Comparison of ENCODE assay signal across 39 cellular contexts in the genomic region with DNA sequence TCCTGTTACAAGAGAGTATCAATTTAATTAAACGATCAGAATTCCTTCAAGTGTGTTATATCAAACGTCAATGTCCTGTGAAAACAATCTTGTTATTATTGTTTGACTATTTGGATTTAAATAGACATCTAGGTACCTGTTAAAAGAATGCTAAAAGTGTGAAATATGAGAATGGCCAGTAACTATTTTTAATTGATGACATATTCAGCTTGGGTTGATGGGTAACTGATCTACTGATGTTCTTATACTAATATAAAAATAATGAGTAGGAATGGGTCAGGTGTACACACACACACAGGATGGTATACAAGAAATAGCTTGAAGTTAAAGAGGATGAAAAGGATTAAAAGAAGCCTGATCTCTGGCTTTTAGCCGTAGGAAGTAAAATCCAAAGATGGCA.
"Had no signal": no experiment of that assay in that cellular context is flagged by ENCODE, and none has a peak within 500 bp of the region (broad histone marks: within the 10 kb centered on the region; RNA-seq: fewer than 3 reads in every experiment).

No MANE protein-coding gene starts in this region.

- H3K9me3 Mint-ChIP-seq: central memory CD8-positive, alpha-beta T cell had no signal

- FAIRE-seq: bronchial epithelial cell had no signal

- H3K9me3 ChIP-seq: adrenal gland, ascending aorta, body of pancreas, breast epithelium had no signal

- H3K36me3 ChIP-seq: adrenal gland, ascending aorta, brain microvascular endothelial cell, breast epithelium, cardiac muscle cell had no signal

- ATAC-seq: activated naive CD4-positive, alpha-beta T cell treated with anti-CD3 and anti-CD28 coated beads, Interleukin-2, amount 50 U/mL, for 72 hours; activated naive CD8-positive, alpha-beta T cell treated with anti-CD3 and anti-CD28 coated beads, Interleukin-2, amount 50 U/mL, for 24 hours; activated T-cell treated with anti-CD3 and anti-CD28 coated beads, Interleukin-2, amount 50 U/mL, for 4 hours; activated T-cell treated with anti-CD3 and anti-CD28 coated beads, Interleukin-2, amount 50 U/mL, for 72 hours; activated T-helper 17 cell treated with anti-CD3 and anti-CD28 coated beads, Interleukin-2, amount 50 U/mL, for 72 hours; body of pancreas had no signal

- DNase-seq: activated effector memory CD4-positive, alpha-beta T cell treated with anti-CD3 and anti-CD28 coated beads, Interleukin-2, amount 50 U/mL, for 16 hours; activated effector memory CD4-positive, alpha-beta T cell treated with Interleukin-2 at 50 U/mL for 16 hours; activated gamma-delta T cell; activated gamma-delta T cell treated with Interleukin-2 at 50 U/mL for 16 hours; activated naive CD4-positive, alpha-beta T cell; activated naive CD4-positive, alpha-beta T cell treated with anti-CD3 and anti-CD28 coated beads for 36 hours; activated naive CD4-positive, alpha-beta T cell treated with anti-CD3 and anti-CD28 coated beads, Interleukin-2, amount 10 ng/mL, durations not matched to agents 7 days and 5 days; activated naive CD4-positive, alpha-beta T cell treated with anti-CD3 and anti-CD28 coated beads, Interleukin-2, amount 50 U/mL, for 16 hours; activated naive CD4-positive, alpha-beta T cell treated with Interleukin-2 at 50 U/mL for 16 hours; activated naive CD8-positive, alpha-beta T cell treated with anti-CD3 and anti-CD28 coated beads for 36 hours; activated naive CD8-positive, alpha-beta T cell treated with anti-CD3 and anti-CD28 coated beads, Interleukin-2, amount 10 ng/mL, durations not matched to agents 7 days and 5 days; activated naive CD8-positive, alpha-beta T cell treated with anti-CD3 and anti-CD28 coated beads, Interleukin-2, amount 50 U/mL, for 24 hours; activated T-cell treated with anti-CD3 and anti-CD28 coated beads, Interleukin-2, amount 50 U/mL, for 1 hour; activated T-cell treated with anti-CD3 and anti-CD28 coated beads, Interleukin-2, amount 50 U/mL, for 24 hours; activated T-cell treated with anti-CD3 and anti-CD28 coated beads, Interleukin-2, amount 50 U/mL, for 4 hours; activated T-cell treated with anti-CD3 and anti-CD28 coated beads, Interleukin-2, amount 50 U/mL, for 48 hours; activated T-cell treated with anti-CD3 and anti-CD28 coated beads, Interleukin-2, amount 50 U/mL, for 72 hours; adrenal gland; amniotic stem cell; amygdala; anterior cingulate cortex; aorta; body of pancreas; brain microvascular endothelial cell; caudate nucleus; central memory CD4-positive, alpha-beta T cell; cerebellar nuclear complex had no signal

- H3K4me1 Mint-ChIP-seq: activated naive CD4-positive, alpha-beta T cell treated with anti-CD3 and anti-CD28 coated beads, Interleukin-2, amount 10 ng/mL, durations not matched to agents 7 days and 5 days; activated naive CD8-positive, alpha-beta T cell treated with anti-CD3 and anti-CD28 coated beads for 36 hours; central memory CD8-positive, alpha-beta T cell had no signal

- H3K27ac Mint-ChIP-seq: activated naive CD4-positive, alpha-beta T cell treated with anti-CD3 and anti-CD28 coated beads for 36 hours; activated naive CD4-positive, alpha-beta T cell treated with anti-CD3 and anti-CD28 coated beads, Interleukin-2, amount 10 ng/mL, durations not matched to agents 7 days and 5 days; activated naive CD4-positive, alpha-beta T cell treated with anti-CD3 and anti-CD28 coated beads, Interleukin-2, amount 50 U/mL, for 24 hours; activated naive CD4-positive, alpha-beta T cell treated with anti-CD3 and anti-CD28 coated beads, Interleukin-2, amount 50 U/mL, for 72 hours; activated naive CD8-positive, alpha-beta T cell; activated naive CD8-positive, alpha-beta T cell treated with anti-CD3 and anti-CD28 coated beads for 36 hours; activated naive CD8-positive, alpha-beta T cell treated with anti-CD3 and anti-CD28 coated beads, Interleukin-2, amount 10 ng/mL, durations not matched to agents 7 days and 5 days; activated naive CD8-positive, alpha-beta T cell treated with anti-CD3 and anti-CD28 coated beads, Interleukin-2, amount 50 U/mL, for 24 hours; activated T-cell treated with anti-CD3 and anti-CD28 coated beads, Interleukin-2, amount 50 U/mL, for 24 hours; activated T-cell treated with anti-CD3 and anti-CD28 coated beads, Interleukin-2, amount 50 U/mL, for 72 hours; activated T-helper 1 cell treated with anti-CD3 and anti-CD28 coated beads, Interleukin-12 subunit alpha, Interleukin-12 subunit beta, Interleukin-2, Interleukin-4 antibody, amounts not matched to agents 30 ng/mL and 10 ng/mL and 1 ng/mL, durations not matched to agents 14 hours and 24 hours and 36 hours; activated T-helper 17 cell treated with anti-CD3 and anti-CD28 coated beads, Interleukin-2, amount 50 U/mL, for 72 hours; activated T-helper 2 cell treated with anti-CD3 and anti-CD28 coated beads, Interferon-gamma antibody, Interleukin-2, Interleukin-4, amounts not matched to agents 10 μg/mL and 5 μg/mL and 100 μg/mL, durations not matched to agents 14 hours and 24 hours and 36 hours; brain had no signal

- H3K27me3 ChIP-seq: adrenal gland, ascending aorta, body of pancreas, brain microvascular endothelial cell, breast epithelium, cardiac muscle cell had no signal

- H3K27ac ChIP-seq: adrenal gland, ascending aorta, body of pancreas, brain microvascular endothelial cell, breast epithelium, cardiac muscle cell had no signal

- H3K27me3 Mint-ChIP-seq: activated naive CD4-positive, alpha-beta T cell treated with anti-CD3 and anti-CD28 coated beads, Interleukin-2, amount 10 ng/mL, durations not matched to agents 7 days and 5 days; activated naive CD4-positive, alpha-beta T cell treated with anti-CD3 and anti-CD28 coated beads, Interleukin-2, amount 50 U/mL, for 24 hours; activated naive CD8-positive, alpha-beta T cell treated with anti-CD3 and anti-CD28 coated beads for 36 hours; activated naive CD8-positive, alpha-beta T cell treated with anti-CD3 and anti-CD28 coated beads, Interleukin-2, amount 10 ng/mL, durations not matched to agents 7 days and 5 days; activated naive CD8-positive, alpha-beta T cell treated with anti-CD3 and anti-CD28 coated beads, Interleukin-2, amount 50 U/mL, for 24 hours; activated T-cell treated with anti-CD3 and anti-CD28 coated beads, Interleukin-2, amount 50 U/mL, for 24 hours had no signal

- H3K4me3 Mint-ChIP-seq: activated naive CD4-positive, alpha-beta T cell treated with anti-CD3 and anti-CD28 coated beads for 36 hours; activated naive CD4-positive, alpha-beta T cell treated with anti-CD3 and anti-CD28 coated beads, Interleukin-2, amount 10 ng/mL, durations not matched to agents 7 days and 5 days; activated naive CD4-positive, alpha-beta T cell treated with anti-CD3 and anti-CD28 coated beads, Interleukin-2, amount 50 U/mL, for 24 hours; activated naive CD8-positive, alpha-beta T cell; activated naive CD8-positive, alpha-beta T cell treated with anti-CD3 and anti-CD28 coated beads for 36 hours; activated naive CD8-positive, alpha-beta T cell treated with anti-CD3 and anti-CD28 coated beads, Interleukin-2, amount 10 ng/mL, durations not matched to agents 7 days and 5 days; activated naive CD8-positive, alpha-beta T cell treated with anti-CD3 and anti-CD28 coated beads, Interleukin-2, amount 50 U/mL, for 24 hours; activated T-cell treated with anti-CD3 and anti-CD28 coated beads, Interleukin-2, amount 50 U/mL, for 24 hours; activated T-cell treated with anti-CD3 and anti-CD28 coated beads, Interleukin-2, amount 50 U/mL, for 4 hours; activated T-cell treated with anti-CD3 and anti-CD28 coated beads, Interleukin-2, amount 50 U/mL, for 72 hours; activated T-helper 1 cell treated with anti-CD3 and anti-CD28 coated beads, Interleukin-12 subunit alpha, Interleukin-12 subunit beta, Interleukin-2, Interleukin-4 antibody, amounts not matched to agents 30 ng/mL and 10 ng/mL and 1 ng/mL, durations not matched to agents 14 hours and 24 hours and 36 hours; activated T-helper 17 cell treated with anti-CD3 and anti-CD28 coated beads, Interleukin-2, amount 50 U/mL, for 72 hours; brain; central memory CD8-positive, alpha-beta T cell had no signal

- H3K4me3 ChIP-seq: adrenal gland, ascending aorta, body of pancreas, breast epithelium, cardiac muscle cell had no signal

- H3K4me1 ChIP-seq: adrenal gland, breast epithelium had no signal

- H3K36me3 Mint-ChIP-seq: activated naive CD4-positive, alpha-beta T cell treated with anti-CD3 and anti-CD28 coated beads, Interleukin-2, amount 10 ng/mL, durations not matched to agents 7 days and 5 days; brain had no signal
